Comparison of ENCODE assay signal across 21 cellular contexts in genomic region chr1:41395599-41395956, GRCh38. TPM values are rescaled to one million over a fixed set of nuclear protein-coding genes. Genes with fewer than 3 reads are reported as not detected.
A peak's percentile ranks its signal among the peaks of the same experiment; 100 is the strongest.
DNase-seq lines count a peak whose midpoint lies in the region; ATAC-seq and TF ChIP-seq lines count a peak whose summit lies in the region.
"Had no signal": no experiment of that assay in that cellular context is flagged by ENCODE, and none has a peak within 500 bp of the region (broad histone marks: within the 10 kb centered on the region; RNA-seq: fewer than 3 reads in every experiment).

No MANE protein-coding gene starts in this region.

- H3K9me3 Mint-ChIP-seq in GM23338 (peaks cover 5% of the 10 kb centered on the region; the same call in 2 of the 3 replicates), immature natural killer cell (no peaks in the 10 kb centered on the region), progenitor cell of endocrine pancreas (ENCODE audit: low read depth) (no peaks in the 10 kb centered on the region)
- H3K9me3 Mint-ChIP-seq: activated T-cell treated with anti-CD3 and anti-CD28 coated beads, Interleukin-2, amount 50 U/mL, for 4 hours had no signal

- TF ChIP-seq CTCF in GM23338 (conservative IDR thresholded peaks at IDR 0.05; ENCODE audit: low read depth in 2 of 2) (no peak), progenitor cell of endocrine pancreas (IDR thresholded peaks at IDR 0.05; ENCODE audit: unreplicated experiment) (no peak), upper lobe of left lung (IDR thresholded peaks at IDR 0.05) (no peak)

- peak overlapping the region; percentile 77; the same call in 1 of the 2 replicates for H3K4me2 ChIP-seq in GM23338

- 0 out of 2 replicates have a peak overlapping the region, but pooled peaks have one; percentile 89 for H2AFZ ChIP-seq in GM23338

- no peak for DNase-seq in GM23338 (ENCODE audit: low spot score)
- no peak for DNase-seq in SJCRH30
- peak in 2 of 3 donors; percentile 14 to 24 for DNase-seq in immature natural killer cell
- DNase-seq in progenitor cell of endocrine pancreas (ENCODE audit: low spot score, unreplicated experiment), result no peak
- no peak for DNase-seq in GM03348 (ENCODE audit: low spot score)
- no peak for DNase-seq in upper lobe of left lung
- DNase-seq: activated CD4-positive, alpha-beta T cell treated with anti-CD3 and anti-CD28 coated beads, Interleukin-2, amount 50 U/mL, for 1 hour; activated T-cell treated with anti-CD3 and anti-CD28 coated beads, Interleukin-2, amount 50 U/mL, for 4 hours; colonic mucosa; effector memory CD4-positive, alpha-beta T cell; EL; NK-92 treated with Interleukin-12 subunit alpha and Interleukin-12 subunit beta, amount 100 ng/mL, for 24 hours; SHP77 treated with DMSO at 0.1 percent for 48 hours; SW 1271; T-helper 9 cell; tibial artery had no signal

- H3K4me1 Mint-ChIP-seq in GM23338, result peaks cover 66% of the 10 kb centered on the region
- peaks cover 14 to 16% of the 10 kb centered on the region in 2 donors for H3K4me1 Mint-ChIP-seq in immature natural killer cell
- H3K4me1 Mint-ChIP-seq in progenitor cell of endocrine pancreas (ENCODE audit: low read depth), result peaks cover 4% of the 10 kb centered on the region

- TF ChIP-seq EP300 in upper lobe of left lung (IDR thresholded peaks at IDR 0.05), result no peak

- H3K4me3 ChIP-seq in GM23338 (no peak overlapping the region), SJCRH30 (peak overlapping the region; percentile 5; the same call in 1 of the 2 replicates), upper lobe of left lung (no peak overlapping the region)
- H3K4me3 ChIP-seq: colonic mucosa, tibial artery had no signal

- no peaks in the 10 kb centered on the region for H3K9me2 ChIP-seq in GM23338 (ENCODE audit: insufficient read depth)

- no peak for TF ChIP-seq POLR2A in upper lobe of left lung (IDR thresholded peaks at IDR 0.05)

- H3F3A ChIP-seq in GM23338 (replicated peaks; ENCODE audit: low read depth), result no peaks in the 10 kb centered on the region

- H3K27ac Mint-ChIP-seq in GM23338 (no peak overlapping the region), immature natural killer cell (peak overlapping the region in 4 of 6 donors; percentile 3 to 31 (median 16)), progenitor cell of endocrine pancreas (peak overlapping the region; percentile 8)

- no peaks in the 10 kb centered on the region for H3K79me2 ChIP-seq in GM23338 (replicated peaks; ENCODE audit: insufficient read depth)

- 65 to 71% methylated on average over 5 of the region's 5 CpGs for WGBS in upper lobe of left lung, 2 donors

- no peak for ATAC-seq in GM23338
- no peak for ATAC-seq in upper lobe of left lung (ENCODE audit: low FRiP score in 2 of 2)
- no peak for ATAC-seq in GM21390 (IDR thresholded peaks at IDR 0.05; ENCODE audit: unreplicated experiment)

- H4K20me1 ChIP-seq in GM23338 (replicated peaks; ENCODE audit: insufficient read depth), result no peaks in the 10 kb centered on the region

- no peaks in the 10 kb centered on the region for H3K36me3 ChIP-seq in GM23338 (ENCODE audit: insufficient read depth)
- H3K36me3 ChIP-seq in SJCRH30, result no peaks in the 10 kb centered on the region
- no peaks in the 10 kb centered on the region for H3K36me3 ChIP-seq in upper lobe of left lung
- H3K36me3 ChIP-seq: colonic mucosa, tibial artery, WERI-Rb-1 had no signal

- H3K4me1 ChIP-seq in GM23338 (ENCODE audit: insufficient read depth), result peaks cover 39% of the 10 kb centered on the region
- peaks cover 65% of the 10 kb centered on the region for H3K4me1 ChIP-seq in SJCRH30
- H3K4me1 ChIP-seq in upper lobe of left lung, result no peaks in the 10 kb centered on the region
- H3K4me1 ChIP-seq: colonic mucosa had no signal

- H3K27ac ChIP-seq in GM23338 (ENCODE audit: low read depth) (no peak overlapping the region), SJCRH30 (peak overlapping the region; percentile 34), upper lobe of left lung (no peak overlapping the region)
- H3K27ac ChIP-seq: C4-2B, colonic mucosa, tibial artery, WERI-Rb-1 had no signal

- H3K9me3 ChIP-seq in SJCRH30 (replicated peaks) (peaks cover 3% of the 10 kb centered on the region; the same call in 1 of the 2 replicates), upper lobe of left lung (no peaks in the 10 kb centered on the region)
- H3K9me3 ChIP-seq: colonic mucosa, tibial artery had no signal

- H3K36me3 Mint-ChIP-seq in GM23338 (ENCODE audit: low read depth), result peaks cover 4% of the 10 kb centered on the region; the same call in 1 of the 3 replicates
- no peaks in the 10 kb centered on the region for H3K36me3 Mint-ChIP-seq in immature natural killer cell
- no peaks in the 10 kb centered on the region for H3K36me3 Mint-ChIP-seq in progenitor cell of endocrine pancreas (ENCODE audit: insufficient read depth)

- H3K27me3 Mint-ChIP-seq in GM23338 (ENCODE audit: insufficient read depth, low read depth, poor library complexity), result peaks cover 36% of the 10 kb centered on the region
- peaks cover 0 to 10% (median 8%) of the 10 kb centered on the region in 3 donors for H3K27me3 Mint-ChIP-seq in immature natural killer cell (ENCODE audit: low read depth in 3 of 3)
- H3K27me3 Mint-ChIP-seq in progenitor cell of endocrine pancreas, result peaks cover 47% of the 10 kb centered on the region

- H3K27me3 ChIP-seq in GM23338 (ENCODE audit: insufficient read depth) (no peaks in the 10 kb centered on the region), SJCRH30 (no peaks in the 10 kb centered on the region), upper lobe of left lung (no peaks in the 10 kb centered on the region)
- H3K27me3 ChIP-seq: colonic mucosa had no signal

- H3K4me3 Mint-ChIP-seq in GM23338 (peak overlapping the region; percentile 50), immature natural killer cell (peak overlapping the region in 3 of 5 donors; percentile 18 to 50 (median 33)), progenitor cell of endocrine pancreas (ENCODE audit: low read depth) (no peak overlapping the region)
- H3K4me3 Mint-ChIP-seq: activated T-cell treated with anti-CD3 and anti-CD28 coated beads, Interleukin-2, amount 50 U/mL, for 4 hours had no signal

TF ChIP-seq in GM23338, 12 proteins besides CTCF, POLR2A, EP300 and RAD21 (continues in another document):
- TF ChIP-seq EZH2 (IDR thresholded peaks at IDR 0.05; ENCODE audit: low read depth, unreplicated experiment) (no peak), STAT1 (IDR thresholded peaks at IDR 0.05; ENCODE audit: unreplicated experiment) (no peak), NANOG (IDR thresholded peaks at IDR 0.05; ENCODE audit: borderline replicate concordance) (no peak), EZH2phosphoT487 (IDR thresholded peaks at IDR 0.05; ENCODE audit: unreplicated experiment) (no peak), ETS1 (IDR thresholded peaks at IDR 0.05) (no peak), REST (IDR thresholded peaks at IDR 0.05; ENCODE audit: unreplicated experiment) (no peak), ZNF114 (CRISPR knock-in tag; IDR thresholded peaks at IDR 0.05) (no peak), CREB1 (CRISPR knock-in tag; IDR thresholded peaks at IDR 0.05; ENCODE audit: low read depth) (no peak), POLR2AphosphoS5 (IDR thresholded peaks at IDR 0.05; ENCODE audit: low read depth) (no peak), JUNB (IDR thresholded peaks at IDR 0.05; ENCODE audit: unreplicated experiment) (no peak)

RNA-seq across cellular contexts. Expression of gene FOXO6, which starts 34.3 kb away (rescaled TPM):
- 4.2 and 4.5 TPM in 2 replicates for total RNA-seq in GM23338 (2014; rRNA removed; shearing (Covaris generic))
- 0.66 and 0.68 TPM in 2 replicates for polyA plus RNA-seq in GM23338 (2016; fragmentation: Nextera tagmentation; extraction: Ambion mirVana)
- 11.9 and 12.9 TPM in 2 replicates for total RNA-seq in SJCRH30 (2014; rRNA removed; shearing (Covaris generic))
- polyA plus RNA-seq in immature natural killer cell, result not detected
- 2.8 and 2.9 TPM in 2 replicates for total RNA-seq in progenitor cell of endocrine pancreas
- 1 to 10 TPM in 2 of 6 donors, under 1 TPM in 4; 0.31 to 1.2 (median 0.79) TPM for total RNA-seq in upper lobe of left lung
- total RNA-seq: fibroblast of villous mesenchyme, lung microvascular endothelial cell had no signal

Comparison
In these comparisons a context has a peak if more than half of its experiments do, and no peak if none do; other contexts are left out.
1. DNase-seq: peak in immature natural killer cell (2 of 3); none in GM23338 (single experiment), SJCRH30 (0 of 2), progenitor cell of endocrine pancreas (single experiment), GM03348 (single experiment) and upper lobe of left lung (0 of 2).